In the genomic region with DNA sequence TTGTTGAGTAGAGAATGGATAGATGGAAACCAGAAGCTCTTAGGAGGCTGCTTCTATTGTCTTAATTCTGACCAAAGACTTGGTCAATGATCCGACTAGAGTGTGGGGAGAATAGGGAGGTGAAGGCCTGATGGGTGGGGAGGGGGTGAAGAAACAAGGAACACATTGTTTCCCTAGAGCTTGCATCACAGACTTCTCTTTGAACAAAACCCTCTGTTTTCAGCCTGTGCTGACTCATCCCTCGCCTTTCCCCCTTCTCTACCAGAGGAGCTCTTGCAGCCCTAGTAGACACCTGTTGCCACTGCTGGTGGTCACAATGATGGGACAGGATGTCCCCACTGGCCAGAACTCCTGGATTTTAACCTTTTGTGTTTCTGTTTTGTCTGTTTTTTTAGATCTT, we compare ENCODE assay signal across 1 cellular context.
TF ChIP-seq lines count a peak whose summit lies in the region.

No MANE protein-coding gene starts in this region.

TF ChIP-seq in HepG2, 621 proteins besides CTCF, POLR2A, EP300 and RAD21 (continued from another document and continues in another):
- TF ChIP-seq, protein P1, sequence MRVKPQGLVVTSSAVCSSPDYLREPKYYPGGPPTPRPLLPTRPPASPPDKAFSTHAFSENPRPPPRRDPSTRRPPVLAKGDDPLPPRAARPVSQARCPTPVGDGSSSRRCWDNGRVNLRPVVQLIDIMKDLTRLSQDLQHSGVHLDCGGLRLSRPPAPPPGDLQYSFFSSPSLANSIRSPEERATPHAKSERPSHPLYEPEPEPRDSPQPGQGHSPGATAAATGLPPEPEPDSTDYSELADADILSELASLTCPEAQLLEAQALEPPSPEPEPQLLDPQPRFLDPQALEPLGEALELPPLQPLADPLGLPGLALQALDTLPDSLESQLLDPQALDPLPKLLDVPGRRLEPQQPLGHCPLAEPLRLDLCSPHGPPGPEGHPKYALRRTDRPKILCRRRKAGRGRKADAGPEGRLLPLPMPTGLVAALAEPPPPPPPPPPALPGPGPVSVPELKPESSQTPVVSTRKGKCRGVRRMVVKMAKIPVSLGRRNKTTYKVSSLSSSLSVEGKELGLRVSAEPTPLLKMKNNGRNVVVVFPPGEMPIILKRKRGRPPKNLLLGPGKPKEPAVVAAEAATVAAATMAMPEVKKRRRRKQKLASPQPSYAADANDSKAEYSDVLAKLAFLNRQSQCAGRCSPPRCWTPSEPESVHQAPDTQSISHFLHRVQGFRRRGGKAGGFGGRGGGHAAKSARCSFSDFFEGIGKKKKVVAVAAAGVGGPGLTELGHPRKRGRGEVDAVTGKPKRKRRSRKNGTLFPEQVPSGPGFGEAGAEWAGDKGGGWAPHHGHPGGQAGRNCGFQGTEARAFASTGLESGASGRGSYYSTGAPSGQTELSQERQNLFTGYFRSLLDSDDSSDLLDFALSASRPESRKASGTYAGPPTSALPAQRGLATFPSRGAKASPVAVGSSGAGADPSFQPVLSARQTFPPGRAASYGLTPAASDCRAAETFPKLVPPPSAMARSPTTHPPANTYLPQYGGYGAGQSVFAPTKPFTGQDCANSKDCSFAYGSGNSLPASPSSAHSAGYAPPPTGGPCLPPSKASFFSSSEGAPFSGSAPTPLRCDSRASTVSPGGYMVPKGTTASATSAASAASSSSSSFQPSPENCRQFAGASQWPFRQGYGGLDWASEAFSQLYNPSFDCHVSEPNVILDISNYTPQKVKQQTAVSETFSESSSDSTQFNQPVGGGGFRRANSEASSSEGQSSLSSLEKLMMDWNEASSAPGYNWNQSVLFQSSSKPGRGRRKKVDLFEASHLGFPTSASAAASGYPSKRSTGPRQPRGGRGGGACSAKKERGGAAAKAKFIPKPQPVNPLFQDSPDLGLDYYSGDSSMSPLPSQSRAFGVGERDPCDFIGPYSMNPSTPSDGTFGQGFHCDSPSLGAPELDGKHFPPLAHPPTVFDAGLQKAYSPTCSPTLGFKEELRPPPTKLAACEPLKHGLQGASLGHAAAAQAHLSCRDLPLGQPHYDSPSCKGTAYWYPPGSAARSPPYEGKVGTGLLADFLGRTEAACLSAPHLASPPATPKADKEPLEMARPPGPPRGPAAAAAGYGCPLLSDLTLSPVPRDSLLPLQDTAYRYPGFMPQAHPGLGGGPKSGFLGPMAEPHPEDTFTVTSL (CRISPR knock-in tag; IDR thresholded peaks at IDR 0.05; ENCODE audit: borderline replicate concordance) = peak; percentile 63; the same call in 1 of the 2 replicates
- TF ChIP-seq ZNF124 (CRISPR knock-in tag; IDR thresholded peaks at IDR 0.05) = peak; percentile 58; the same call in 1 of the 2 replicates
- 0 out of 2 replicates have a peak, but pooled peaks have one; percentile 37 for TF ChIP-seq PPARG (CRISPR knock-in tag; conservative IDR thresholded peaks at IDR 0.05)
- peak; percentile 66 for TF ChIP-seq PHF21A (CRISPR knock-in tag; IDR thresholded peaks at IDR 0.05)
- TF ChIP-seq, protein P2, sequence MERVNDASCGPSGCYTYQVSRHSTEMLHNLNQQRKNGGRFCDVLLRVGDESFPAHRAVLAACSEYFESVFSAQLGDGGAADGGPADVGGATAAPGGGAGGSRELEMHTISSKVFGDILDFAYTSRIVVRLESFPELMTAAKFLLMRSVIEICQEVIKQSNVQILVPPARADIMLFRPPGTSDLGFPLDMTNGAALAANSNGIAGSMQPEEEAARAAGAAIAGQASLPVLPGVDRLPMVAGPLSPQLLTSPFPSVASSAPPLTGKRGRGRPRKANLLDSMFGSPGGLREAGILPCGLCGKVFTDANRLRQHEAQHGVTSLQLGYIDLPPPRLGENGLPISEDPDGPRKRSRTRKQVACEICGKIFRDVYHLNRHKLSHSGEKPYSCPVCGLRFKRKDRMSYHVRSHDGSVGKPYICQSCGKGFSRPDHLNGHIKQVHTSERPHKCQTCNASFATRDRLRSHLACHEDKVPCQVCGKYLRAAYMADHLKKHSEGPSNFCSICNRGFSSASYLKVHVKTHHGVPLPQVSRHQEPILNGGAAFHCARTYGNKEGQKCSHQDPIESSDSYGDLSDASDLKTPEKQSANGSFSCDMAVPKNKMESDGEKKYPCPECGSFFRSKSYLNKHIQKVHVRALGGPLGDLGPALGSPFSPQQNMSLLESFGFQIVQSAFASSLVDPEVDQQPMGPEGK (CRISPR knock-in tag; IDR thresholded peaks at IDR 0.05) = peak; percentile 78
- peak; percentile 80 for TF ChIP-seq JUND (CRISPR knock-in tag; IDR thresholded peaks at IDR 0.05)
- TF ChIP-seq MAFF (IDR thresholded peaks at IDR 0.05; ENCODE audit: low read depth, low read length) = peak; percentile 60
- TF ChIP-seq MED1 (CRISPR knock-in tag; IDR thresholded peaks at IDR 0.05) = peak; percentile 49; the same call in 1 of the 2 replicates
- TF ChIP-seq CREM (IDR thresholded peaks at IDR 0.05) = peak; percentile 28; the same call in 1 of the 2 replicates
- no peak for TF ChIP-seq CREM (CRISPR knock-in tag; IDR thresholded peaks at IDR 0.05)
- peak; percentile 33; the same call in 1 of the 2 replicates for TF ChIP-seq ZNF652 (CRISPR knock-in tag; IDR thresholded peaks at IDR 0.05; ENCODE audit: borderline replicate concordance, low read depth)
- TF ChIP-seq ZNF205 (CRISPR knock-in tag; IDR thresholded peaks at IDR 0.05) = no peak
- TF ChIP-seq REPIN1 (CRISPR knock-in tag; IDR thresholded peaks at IDR 0.05; ENCODE audit: borderline replicate concordance, low read depth) = no peak
- no peak for TF ChIP-seq ZNF253 (CRISPR knock-in tag; IDR thresholded peaks at IDR 0.05; ENCODE audit: borderline replicate concordance)
- TF ChIP-seq, protein P3, sequence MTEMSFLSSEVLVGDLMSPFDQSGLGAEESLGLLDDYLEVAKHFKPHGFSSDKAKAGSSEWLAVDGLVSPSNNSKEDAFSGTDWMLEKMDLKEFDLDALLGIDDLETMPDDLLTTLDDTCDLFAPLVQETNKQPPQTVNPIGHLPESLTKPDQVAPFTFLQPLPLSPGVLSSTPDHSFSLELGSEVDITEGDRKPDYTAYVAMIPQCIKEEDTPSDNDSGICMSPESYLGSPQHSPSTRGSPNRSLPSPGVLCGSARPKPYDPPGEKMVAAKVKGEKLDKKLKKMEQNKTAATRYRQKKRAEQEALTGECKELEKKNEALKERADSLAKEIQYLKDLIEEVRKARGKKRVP (CRISPR knock-in tag; IDR thresholded peaks at IDR 0.05) = peak in 1 of 2 experiments; percentile 77; a peak in 2 of 4 replicates
- TF ChIP-seq JUN (CRISPR knock-in tag; IDR thresholded peaks at IDR 0.05) = peak; percentile 77; the same call in 1 of the 2 replicates
- TF ChIP-seq NCOR1 (IDR thresholded peaks at IDR 0.05; ENCODE audit: borderline replicate concordance, low read length) = peak; percentile 29; the same call in 1 of the 2 replicates
- peak; percentile 88 for TF ChIP-seq GATAD2A (CRISPR knock-in tag; IDR thresholded peaks at IDR 0.05)
- TF ChIP-seq, protein P4, sequence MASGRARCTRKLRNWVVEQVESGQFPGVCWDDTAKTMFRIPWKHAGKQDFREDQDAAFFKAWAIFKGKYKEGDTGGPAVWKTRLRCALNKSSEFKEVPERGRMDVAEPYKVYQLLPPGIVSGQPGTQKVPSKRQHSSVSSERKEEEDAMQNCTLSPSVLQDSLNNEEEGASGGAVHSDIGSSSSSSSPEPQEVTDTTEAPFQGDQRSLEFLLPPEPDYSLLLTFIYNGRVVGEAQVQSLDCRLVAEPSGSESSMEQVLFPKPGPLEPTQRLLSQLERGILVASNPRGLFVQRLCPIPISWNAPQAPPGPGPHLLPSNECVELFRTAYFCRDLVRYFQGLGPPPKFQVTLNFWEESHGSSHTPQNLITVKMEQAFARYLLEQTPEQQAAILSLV (CRISPR knock-in tag; IDR thresholded peaks at IDR 0.05; ENCODE audit: borderline replicate concordance) = no peak
- TF ChIP-seq, protein P5, sequence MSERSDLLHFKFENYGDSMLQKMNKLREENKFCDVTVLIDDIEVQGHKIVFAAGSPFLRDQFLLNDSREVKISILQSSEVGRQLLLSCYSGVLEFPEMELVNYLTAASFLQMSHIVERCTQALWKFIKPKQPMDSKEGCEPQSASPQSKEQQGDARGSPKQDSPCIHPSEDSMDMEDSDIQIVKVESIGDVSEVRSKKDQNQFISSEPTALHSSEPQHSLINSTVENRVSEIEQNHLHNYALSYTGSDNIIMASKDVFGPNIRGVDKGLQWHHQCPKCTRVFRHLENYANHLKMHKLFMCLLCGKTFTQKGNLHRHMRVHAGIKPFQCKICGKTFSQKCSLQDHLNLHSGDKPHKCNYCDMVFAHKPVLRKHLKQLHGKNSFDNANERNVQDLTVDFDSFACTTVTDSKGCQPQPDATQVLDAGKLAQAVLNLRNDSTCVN (CRISPR knock-in tag; IDR thresholded peaks at IDR 0.05; ENCODE audit: borderline replicate concordance) = no peak
- TF ChIP-seq ZNF605 (CRISPR knock-in tag; IDR thresholded peaks at IDR 0.05) = no peak
- no peak for TF ChIP-seq SMARCC2 (IDR thresholded peaks at IDR 0.05)
- TF ChIP-seq SP1 (IDR thresholded peaks at IDR 0.05) = no peak
- TF ChIP-seq SP1 (CRISPR knock-in tag; IDR thresholded peaks at IDR 0.05) = peak; percentile 12; the same call in 1 of the 2 replicates
- peak; percentile 58; the same call in 1 of the 2 replicates for TF ChIP-seq KAT8 (CRISPR knock-in tag; IDR thresholded peaks at IDR 0.05)
- no peak for TF ChIP-seq ZFP41 (CRISPR knock-in tag; IDR thresholded peaks at IDR 0.05; ENCODE audit: borderline replicate concordance)
- TF ChIP-seq POGZ (CRISPR knock-in tag; IDR thresholded peaks at IDR 0.05) = peak; percentile 49; the same call in 1 of the 2 replicates
- TF ChIP-seq, protein P6, sequence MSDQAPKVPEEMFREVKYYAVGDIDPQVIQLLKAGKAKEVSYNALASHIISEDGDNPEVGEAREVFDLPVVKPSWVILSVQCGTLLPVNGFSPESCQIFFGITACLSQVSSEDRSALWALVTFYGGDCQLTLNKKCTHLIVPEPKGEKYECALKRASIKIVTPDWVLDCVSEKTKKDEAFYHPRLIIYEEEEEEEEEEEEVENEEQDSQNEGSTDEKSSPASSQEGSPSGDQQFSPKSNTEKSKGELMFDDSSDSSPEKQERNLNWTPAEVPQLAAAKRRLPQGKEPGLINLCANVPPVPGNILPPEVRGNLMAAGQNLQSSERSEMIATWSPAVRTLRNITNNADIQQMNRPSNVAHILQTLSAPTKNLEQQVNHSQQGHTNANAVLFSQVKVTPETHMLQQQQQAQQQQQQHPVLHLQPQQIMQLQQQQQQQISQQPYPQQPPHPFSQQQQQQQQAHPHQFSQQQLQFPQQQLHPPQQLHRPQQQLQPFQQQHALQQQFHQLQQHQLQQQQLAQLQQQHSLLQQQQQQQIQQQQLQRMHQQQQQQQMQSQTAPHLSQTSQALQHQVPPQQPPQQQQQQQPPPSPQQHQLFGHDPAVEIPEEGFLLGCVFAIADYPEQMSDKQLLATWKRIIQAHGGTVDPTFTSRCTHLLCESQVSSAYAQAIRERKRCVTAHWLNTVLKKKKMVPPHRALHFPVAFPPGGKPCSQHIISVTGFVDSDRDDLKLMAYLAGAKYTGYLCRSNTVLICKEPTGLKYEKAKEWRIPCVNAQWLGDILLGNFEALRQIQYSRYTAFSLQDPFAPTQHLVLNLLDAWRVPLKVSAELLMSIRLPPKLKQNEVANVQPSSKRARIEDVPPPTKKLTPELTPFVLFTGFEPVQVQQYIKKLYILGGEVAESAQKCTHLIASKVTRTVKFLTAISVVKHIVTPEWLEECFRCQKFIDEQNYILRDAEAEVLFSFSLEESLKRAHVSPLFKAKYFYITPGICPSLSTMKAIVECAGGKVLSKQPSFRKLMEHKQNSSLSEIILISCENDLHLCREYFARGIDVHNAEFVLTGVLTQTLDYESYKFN (CRISPR knock-in tag; conservative IDR thresholded peaks at IDR 0.05) = peak; percentile 57; the same call in 1 of the 2 replicates
- no peak for TF ChIP-seq ZNF766 (CRISPR knock-in tag; IDR thresholded peaks at IDR 0.05; ENCODE audit: borderline replicate concordance)
- no peak for TF ChIP-seq NR2F6 (IDR thresholded peaks at IDR 0.05)
- 0 out of 2 replicates have a peak, but pooled peaks have one; percentile 16 for TF ChIP-seq NR2F6 (CRISPR knock-in tag; IDR thresholded peaks at IDR 0.05)
- TF ChIP-seq NFE2L2 (IDR thresholded peaks at IDR 0.05; ENCODE audit: low read length) = peak; percentile 93
- TF ChIP-seq, protein P7, sequence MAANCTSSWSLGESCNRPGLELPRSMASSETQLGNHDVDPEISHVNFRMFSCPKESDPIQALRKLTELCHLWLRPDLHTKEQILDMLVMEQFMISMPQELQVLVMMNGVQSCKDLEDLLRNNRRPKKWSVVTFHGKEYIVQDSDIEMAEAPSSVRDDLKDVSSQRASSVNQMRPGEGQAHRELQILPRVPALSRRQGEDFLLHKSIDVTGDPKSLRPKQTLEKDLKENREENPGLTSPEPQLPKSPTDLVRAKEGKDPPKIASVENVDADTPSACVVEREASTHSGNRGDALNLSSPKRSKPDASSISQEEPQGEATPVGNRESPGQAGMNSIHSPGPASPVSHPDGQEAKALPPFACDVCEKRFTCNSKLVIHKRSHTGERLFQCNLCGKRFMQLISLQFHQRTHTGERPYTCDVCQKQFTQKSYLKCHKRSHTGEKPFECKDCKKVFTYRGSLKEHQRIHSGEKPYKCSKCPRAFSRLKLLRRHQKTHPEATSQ (CRISPR knock-in tag; IDR thresholded peaks at IDR 0.05; ENCODE audit: borderline replicate concordance) = no peak
- TF ChIP-seq, protein P8, sequence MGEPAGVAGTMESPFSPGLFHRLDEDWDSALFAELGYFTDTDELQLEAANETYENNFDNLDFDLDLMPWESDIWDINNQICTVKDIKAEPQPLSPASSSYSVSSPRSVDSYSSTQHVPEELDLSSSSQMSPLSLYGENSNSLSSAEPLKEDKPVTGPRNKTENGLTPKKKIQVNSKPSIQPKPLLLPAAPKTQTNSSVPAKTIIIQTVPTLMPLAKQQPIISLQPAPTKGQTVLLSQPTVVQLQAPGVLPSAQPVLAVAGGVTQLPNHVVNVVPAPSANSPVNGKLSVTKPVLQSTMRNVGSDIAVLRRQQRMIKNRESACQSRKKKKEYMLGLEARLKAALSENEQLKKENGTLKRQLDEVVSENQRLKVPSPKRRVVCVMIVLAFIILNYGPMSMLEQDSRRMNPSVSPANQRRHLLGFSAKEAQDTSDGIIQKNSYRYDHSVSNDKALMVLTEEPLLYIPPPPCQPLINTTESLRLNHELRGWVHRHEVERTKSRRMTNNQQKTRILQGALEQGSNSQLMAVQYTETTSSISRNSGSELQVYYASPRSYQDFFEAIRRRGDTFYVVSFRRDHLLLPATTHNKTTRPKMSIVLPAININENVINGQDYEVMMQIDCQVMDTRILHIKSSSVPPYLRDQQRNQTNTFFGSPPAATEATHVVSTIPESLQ (CRISPR knock-in tag; conservative IDR thresholded peaks at IDR 0.05) = no peak
- peak; percentile 28; the same call in 1 of the 2 replicates for TF ChIP-seq SP5 (CRISPR knock-in tag; IDR thresholded peaks at IDR 0.05; ENCODE audit: borderline replicate concordance, low read depth)
- TF ChIP-seq, protein P9, sequence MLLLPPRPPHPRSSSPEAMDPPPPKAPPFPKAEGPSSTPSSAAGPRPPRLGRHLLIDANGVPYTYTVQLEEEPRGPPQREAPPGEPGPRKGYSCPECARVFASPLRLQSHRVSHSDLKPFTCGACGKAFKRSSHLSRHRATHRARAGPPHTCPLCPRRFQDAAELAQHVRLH (CRISPR knock-in tag; IDR thresholded peaks at IDR 0.05; ENCODE audit: borderline replicate concordance, low read depth) = peak; percentile 36; the same call in 1 of the 2 replicates
- no peak for TF ChIP-seq ZNF792 (CRISPR knock-in tag; IDR thresholded peaks at IDR 0.05)
- peak; percentile 29; the same call in 1 of the 2 replicates for TF ChIP-seq KDM2A (CRISPR knock-in tag; IDR thresholded peaks at IDR 0.05; ENCODE audit: borderline replicate concordance, low read depth)
